ENCODE assay signal across 17 cellular contexts in the genomic region with DNA sequence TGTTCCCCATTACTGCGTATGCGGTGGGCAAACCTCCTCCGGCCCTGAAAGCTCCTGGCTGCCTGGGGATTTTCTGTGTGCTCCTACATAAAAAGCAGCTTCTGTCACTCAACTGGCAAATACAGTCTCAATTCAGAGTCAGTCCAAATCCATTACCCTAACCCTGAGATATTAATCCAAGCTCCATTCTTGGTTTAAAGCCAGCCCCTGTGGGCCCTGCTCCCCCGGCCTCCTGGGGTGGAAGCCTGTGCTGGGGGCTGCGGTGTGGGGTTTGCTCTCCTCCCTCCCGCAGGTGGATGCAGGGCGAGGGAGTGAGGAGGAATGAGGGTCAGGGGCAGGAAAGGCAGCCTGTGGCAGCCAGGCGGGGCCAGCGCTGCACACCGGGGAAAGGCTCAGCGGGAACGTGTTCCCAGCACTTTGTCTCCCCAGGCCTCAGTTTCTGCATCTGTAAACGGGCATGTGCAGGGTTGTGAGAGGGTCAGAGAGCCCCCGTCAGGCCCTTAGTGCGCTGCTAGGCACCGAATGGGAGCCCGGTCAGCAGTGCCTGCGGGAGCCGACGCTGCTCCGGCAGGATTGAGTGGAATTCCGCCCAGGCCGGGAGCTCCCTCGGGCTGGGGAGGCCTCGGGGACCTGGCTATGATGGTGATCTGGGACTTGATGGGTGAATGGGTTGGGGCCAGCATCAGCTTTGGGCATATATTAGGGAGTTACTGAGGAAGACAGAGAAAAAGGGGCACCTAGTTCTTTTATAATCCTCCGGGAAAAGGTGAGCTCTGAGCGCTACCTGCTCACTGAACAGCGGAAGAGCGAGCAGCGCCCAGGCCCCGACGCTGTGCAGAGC. TPM values are rescaled to one million over a fixed set of nuclear protein-coding genes. Genes with fewer than 3 reads are reported as not detected.
A peak's percentile ranks its signal among the peaks of the same experiment; 100 is the strongest.
DNase-seq lines count a peak whose midpoint lies in the region; ATAC-seq, FAIRE-seq and TF ChIP-seq lines count a peak whose summit lies in the region.
"Had no signal": no experiment of that assay in that cellular context is flagged by ENCODE, and none has a peak within 500 bp of the region (broad histone marks: within the 10 kb centered on the region; RNA-seq: fewer than 3 reads in every experiment).

No MANE protein-coding gene starts in this region.

- no peak overlapping the region for H4K91ac ChIP-seq in mesenchymal stem cell (ENCODE audit: low read length)

- H3K9me3 ChIP-seq in mesenchymal stem cell (ENCODE audit: control insufficient read depth, low read length): peaks cover 5% of the 10 kb centered on the region
- no peaks in the 10 kb centered on the region for H3K9me3 ChIP-seq in CD8-positive, alpha-beta memory T cell (ENCODE audit: low read length)

- no peaks in the 10 kb centered on the region for H3K36me3 ChIP-seq in mesenchymal stem cell (ENCODE audit: control insufficient read depth in 1 of 2, insufficient read depth in 2 of 2, low read depth in 1 of 2, low read length in 2 of 2)
- no peaks in the 10 kb centered on the region for H3K36me3 ChIP-seq in CD8-positive, alpha-beta memory T cell (ENCODE audit: insufficient read depth, low read length)

- peak overlapping the region in 1 of 2 experiments; percentile 58 for H3K14ac ChIP-seq in mesenchymal stem cell (ENCODE audit: low read length in 2 of 2)

- H3K4me1 Mint-ChIP-seq in CD8-positive, alpha-beta memory T cell: peaks cover 2 to 3% (median 3%) of the 10 kb centered on the region in 3 donors

- H3K18ac ChIP-seq in mesenchymal stem cell (ENCODE audit: low read depth in 1 of 2, low read length in 2 of 2): no peak overlapping the region

- H3K9ac ChIP-seq in mesenchymal stem cell (ENCODE audit: low read length): peak overlapping the region; percentile 57

- H3K4me1 ChIP-seq in mesenchymal stem cell (ENCODE audit: control insufficient read depth, insufficient read depth, low read depth, low read length): peaks cover 4% of the 10 kb centered on the region
- H3K4me1 ChIP-seq in CD8-positive, alpha-beta memory T cell (ENCODE audit: insufficient read depth, low read length): peaks cover 2% of the 10 kb centered on the region

- TF ChIP-seq POLR2A in GM12892 (IDR thresholded peaks at IDR 0.05; ENCODE audit: low read depth, low read length): no peak

- no peak overlapping the region for H2BK15ac ChIP-seq in mesenchymal stem cell (ENCODE audit: low read depth, poor library complexity, severe bottlenecking)

- CTCF ChIA-PET in CD8-positive, alpha-beta memory T cell (lab: Charles Lee): no interaction called here

- no peak overlapping the region for H3K27ac ChIP-seq in mesenchymal stem cell (ENCODE audit: low read length, poor library complexity, severe bottlenecking)
- H3K27ac ChIP-seq in CD8-positive, alpha-beta memory T cell (ENCODE audit: low read depth, low read length): no peak overlapping the region

- no peak overlapping the region for H3K4me3 ChIP-seq in mesenchymal stem cell (ENCODE audit: insufficient read depth in 1 of 2, low read depth in 1 of 2, low read length in 2 of 2)
- H3K4me3 ChIP-seq in CD8-positive, alpha-beta memory T cell (ENCODE audit: low read length): no peak overlapping the region
- H3K4me3 ChIP-seq: skin epidermis had no signal

- H4K8ac ChIP-seq in mesenchymal stem cell (ENCODE audit: low read length): no peak overlapping the region

- H3K79me1 ChIP-seq in mesenchymal stem cell (replicated peaks; ENCODE audit: low read length, poor library complexity, severe bottlenecking): peaks cover 2% of the 10 kb centered on the region

- H2BK120ac ChIP-seq in mesenchymal stem cell (ENCODE audit: low read depth, low read length): no peak overlapping the region

- WGBS in mesenchymal stem cell: 85% methylated on average over 32 of the region's 32 CpGs

- ATAC-seq in HG02623 (IDR thresholded peaks at IDR 0.05; ENCODE audit: unreplicated experiment): peak; percentile 79
- no peak for ATAC-seq in GM19467 (IDR thresholded peaks at IDR 0.05; ENCODE audit: unreplicated experiment)
- ATAC-seq: activated T-cell treated with anti-CD3 and anti-CD28 coated beads, Interleukin-2, amount 50 U/mL, for 72 hours; HCT116 had no signal

- H3K4me3 Mint-ChIP-seq in CD8-positive, alpha-beta memory T cell: peak overlapping the region in 1 of 7 donors; percentile 68
- H3K4me3 Mint-ChIP-seq: activated T-cell treated with anti-CD3 and anti-CD28 coated beads, Interleukin-2, amount 50 U/mL, for 72 hours; CD4-positive, alpha-beta memory T cell; mesothelial cell of epicardium had no signal

- no peak overlapping the region for H3K27ac Mint-ChIP-seq in CD8-positive, alpha-beta memory T cell
- H3K27ac Mint-ChIP-seq: activated T-cell treated with anti-CD3 and anti-CD28 coated beads, Interleukin-2, amount 50 U/mL, for 72 hours; CD4-positive, alpha-beta memory T cell; mesothelial cell of epicardium had no signal

- H3K27me3 ChIP-seq in mesenchymal stem cell (ENCODE audit: control insufficient read depth in 1 of 2, insufficient read depth in 1 of 2, low read length in 2 of 2): peaks cover 9 to 48% of the 10 kb centered on the region in 2 experiments
- H3K27me3 ChIP-seq in CD8-positive, alpha-beta memory T cell (ENCODE audit: insufficient read depth, low read length, poor library complexity, severe bottlenecking): peaks cover 7% of the 10 kb centered on the region

- FAIRE-seq in GM12892 (lab: Jason Lieb, UNC): no peak
- FAIRE-seq: colon had no signal

- POLR2A ChIA-PET in CD8-positive, alpha-beta memory T cell (lab: Charles Lee): no interaction called here

- peaks cover 0 to 17% (median 2%) of the 10 kb centered on the region in 3 donors for H3K36me3 Mint-ChIP-seq in CD8-positive, alpha-beta memory T cell

- no peak overlapping the region for H3K4ac ChIP-seq in mesenchymal stem cell (ENCODE audit: low read depth in 1 of 2, low read length in 2 of 2)

- no peak overlapping the region for H2BK12ac ChIP-seq in mesenchymal stem cell (ENCODE audit: low read length in 2 of 2)

- peaks cover 0 to 10% (median 8%) of the 10 kb centered on the region in 5 donors for H3K9me3 Mint-ChIP-seq in CD8-positive, alpha-beta memory T cell

- no peak overlapping the region for H3K4me2 ChIP-seq in mesenchymal stem cell (ENCODE audit: low read length, poor library complexity, severe bottlenecking)

- no peak overlapping the region for H3K23ac ChIP-seq in mesenchymal stem cell (ENCODE audit: low read length in 2 of 2)

- peaks cover 13 to 44% of the 10 kb centered on the region in 2 donors for H3K27me3 Mint-ChIP-seq in CD8-positive, alpha-beta memory T cell

- peak; percentile 73 for DNase-seq in GM12892 (ENCODE audit: insufficient read length)
- peak; percentile 90 for DNase-seq in RPMI8226
- no peak for DNase-seq in mesenchymal stem cell
- no peak for DNase-seq in activated naive CD4-positive, alpha-beta T cell treated with anti-CD3 and anti-CD28 coated beads, Interleukin-2, amount 50 U/mL, for 16 hours
- DNase-seq in CD8-positive, alpha-beta memory T cell: no peak
- no peak for DNase-seq in DMS153 treated with DMSO at 0.1 percent for 48 hours (lab: John Stamatoyannopoulos, UW; ENCODE audit: unreplicated experiment)
- DNase-seq: activated T-cell treated with anti-CD3 and anti-CD28 coated beads, Interleukin-2, amount 50 U/mL, for 72 hours; CD4-positive, alpha-beta memory T cell; foreskin melanocyte; NCI-H2227 treated with DMSO at 0.1 percent for 48 hours; T-helper 1 cell had no signal

- H2AK5ac ChIP-seq in mesenchymal stem cell (ENCODE audit: low read length, severe bottlenecking): no peak overlapping the region

- H2AFZ ChIP-seq in mesenchymal stem cell (ENCODE audit: low read depth, low read length): no peak overlapping the region

- H2BK5ac ChIP-seq in mesenchymal stem cell (ENCODE audit: low read depth, low read length, poor library complexity, severe bottlenecking): no peak overlapping the region

RNA-seq across cellular contexts. Expression of gene RGS12, which starts 6.3 kb away (rescaled TPM):
- 1.3 TPM for polyA plus RNA-seq in GM12892 (2012; ENCODE audit: missing spikeins)
- polyA plus RNA-seq in mesenchymal stem cell (2013, experiment 1 of 2): 11.5 TPM
- polyA plus RNA-seq in mesenchymal stem cell (2013, experiment 2 of 2): 11.0 TPM
- total RNA-seq in CD8-positive, alpha-beta memory T cell: 1 to 10 TPM; 2.3 to 2.4 TPM
- 3.0 TPM for polyA plus RNA-seq in CD8-positive, alpha-beta memory T cell

RNA-seq across cellular contexts. Expression of gene MSANTD1, which starts 37.6 kb away (rescaled TPM):
- polyA plus RNA-seq in GM12892 (2012; ENCODE audit: missing spikeins): 0.40 TPM
- 0.07 TPM for polyA plus RNA-seq in mesenchymal stem cell (2013, experiment 1 of 2)
- 0.11 TPM for polyA plus RNA-seq in mesenchymal stem cell (2013, experiment 2 of 2)
- under 1 TPM; 0.38 to 0.46 TPM for total RNA-seq in CD8-positive, alpha-beta memory T cell
- not detected for polyA plus RNA-seq in CD8-positive, alpha-beta memory T cell

Comparison
In these comparisons a context has a peak if more than half of its experiments do, and no peak if none do; other contexts are left out.
1. DNase-seq: peak in GM12892 (single experiment) and RPMI8226 (single experiment); none in mesenchymal stem cell (single experiment), activated naive CD4-positive, alpha-beta T cell treated with anti-CD3 and anti-CD28 coated beads, Interleukin-2, amount 50 U/mL, for 16 hours (single experiment), CD8-positive, alpha-beta memory T cell (0 of 5) and DMS153 treated with DMSO at 0.1 percent for 48 hours (single experiment).